1 cellular context compared by ENCODE assay signal in the genomic region with DNA sequence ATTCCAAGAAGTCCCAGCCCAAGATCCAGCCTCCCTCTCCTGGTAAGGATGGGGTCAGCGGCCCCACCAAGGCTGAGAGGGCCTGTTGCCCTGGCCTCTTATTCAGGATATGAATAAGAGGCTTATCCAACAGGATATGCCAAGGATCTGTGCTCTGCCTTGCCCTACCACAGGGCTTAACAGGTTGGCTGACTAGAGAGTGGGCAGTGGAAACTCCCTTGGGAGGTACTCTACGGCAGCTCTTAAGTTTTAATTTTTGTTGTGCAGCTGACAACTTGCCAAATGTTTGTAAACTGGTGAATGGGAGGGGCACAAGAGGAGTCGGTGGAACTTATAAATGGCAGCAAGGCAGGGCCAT.
TF ChIP-seq lines count a peak whose summit lies in the region.

No MANE protein-coding gene starts in this region.

TF ChIP-seq in liver, 16 proteins besides CTCF, POLR2A, EP300 and RAD21 (continued from another document):
- TF ChIP-seq, protein P1, sequence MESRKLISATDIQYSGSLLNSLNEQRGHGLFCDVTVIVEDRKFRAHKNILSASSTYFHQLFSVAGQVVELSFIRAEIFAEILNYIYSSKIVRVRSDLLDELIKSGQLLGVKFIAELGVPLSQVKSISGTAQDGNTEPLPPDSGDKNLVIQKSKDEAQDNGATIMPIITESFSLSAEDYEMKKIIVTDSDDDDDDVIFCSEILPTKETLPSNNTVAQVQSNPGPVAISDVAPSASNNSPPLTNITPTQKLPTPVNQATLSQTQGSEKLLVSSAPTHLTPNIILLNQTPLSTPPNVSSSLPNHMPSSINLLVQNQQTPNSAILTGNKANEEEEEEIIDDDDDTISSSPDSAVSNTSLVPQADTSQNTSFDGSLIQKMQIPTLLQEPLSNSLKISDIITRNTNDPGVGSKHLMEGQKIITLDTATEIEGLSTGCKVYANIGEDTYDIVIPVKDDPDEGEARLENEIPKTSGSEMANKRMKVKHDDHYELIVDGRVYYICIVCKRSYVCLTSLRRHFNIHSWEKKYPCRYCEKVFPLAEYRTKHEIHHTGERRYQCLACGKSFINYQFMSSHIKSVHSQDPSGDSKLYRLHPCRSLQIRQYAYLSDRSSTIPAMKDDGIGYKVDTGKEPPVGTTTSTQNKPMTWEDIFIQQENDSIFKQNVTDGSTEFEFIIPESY (IDR thresholded peaks at IDR 0.05) = no peak
- TF ChIP-seq YY1 (IDR thresholded peaks at IDR 0.05) (no peak), HNF4G (IDR thresholded peaks at IDR 0.05) (no peak), FOXA2 (IDR thresholded peaks at IDR 0.05) (no peak), TAF1 (conservative IDR thresholded peaks at IDR 0.05) (no peak), EGR1 (IDR thresholded peaks at IDR 0.05; ENCODE audit: low read depth in 2 of 2) (no peak), FOXA1 (IDR thresholded peaks at IDR 0.05) (no peak)
- TF ChIP-seq, protein P2, sequence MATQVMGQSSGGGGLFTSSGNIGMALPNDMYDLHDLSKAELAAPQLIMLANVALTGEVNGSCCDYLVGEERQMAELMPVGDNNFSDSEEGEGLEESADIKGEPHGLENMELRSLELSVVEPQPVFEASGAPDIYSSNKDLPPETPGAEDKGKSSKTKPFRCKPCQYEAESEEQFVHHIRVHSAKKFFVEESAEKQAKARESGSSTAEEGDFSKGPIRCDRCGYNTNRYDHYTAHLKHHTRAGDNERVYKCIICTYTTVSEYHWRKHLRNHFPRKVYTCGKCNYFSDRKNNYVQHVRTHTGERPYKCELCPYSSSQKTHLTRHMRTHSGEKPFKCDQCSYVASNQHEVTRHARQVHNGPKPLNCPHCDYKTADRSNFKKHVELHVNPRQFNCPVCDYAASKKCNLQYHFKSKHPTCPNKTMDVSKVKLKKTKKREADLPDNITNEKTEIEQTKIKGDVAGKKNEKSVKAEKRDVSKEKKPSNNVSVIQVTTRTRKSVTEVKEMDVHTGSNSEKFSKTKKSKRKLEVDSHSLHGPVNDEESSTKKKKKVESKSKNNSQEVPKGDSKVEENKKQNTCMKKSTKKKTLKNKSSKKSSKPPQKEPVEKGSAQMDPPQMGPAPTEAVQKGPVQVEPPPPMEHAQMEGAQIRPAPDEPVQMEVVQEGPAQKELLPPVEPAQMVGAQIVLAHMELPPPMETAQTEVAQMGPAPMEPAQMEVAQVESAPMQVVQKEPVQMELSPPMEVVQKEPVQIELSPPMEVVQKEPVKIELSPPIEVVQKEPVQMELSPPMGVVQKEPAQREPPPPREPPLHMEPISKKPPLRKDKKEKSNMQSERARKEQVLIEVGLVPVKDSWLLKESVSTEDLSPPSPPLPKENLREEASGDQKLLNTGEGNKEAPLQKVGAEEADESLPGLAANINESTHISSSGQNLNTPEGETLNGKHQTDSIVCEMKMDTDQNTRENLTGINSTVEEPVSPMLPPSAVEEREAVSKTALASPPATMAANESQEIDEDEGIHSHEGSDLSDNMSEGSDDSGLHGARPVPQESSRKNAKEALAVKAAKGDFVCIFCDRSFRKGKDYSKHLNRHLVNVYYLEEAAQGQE (IDR thresholded peaks at IDR 0.05) = no peak
- TF ChIP-seq, protein P3, sequence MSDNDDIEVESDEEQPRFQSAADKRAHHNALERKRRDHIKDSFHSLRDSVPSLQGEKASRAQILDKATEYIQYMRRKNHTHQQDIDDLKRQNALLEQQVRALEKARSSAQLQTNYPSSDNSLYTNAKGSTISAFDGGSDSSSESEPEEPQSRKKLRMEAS (IDR thresholded peaks at IDR 0.05) = no peak
